ENCODE assay signal across 8 cellular contexts in the genomic region with DNA sequence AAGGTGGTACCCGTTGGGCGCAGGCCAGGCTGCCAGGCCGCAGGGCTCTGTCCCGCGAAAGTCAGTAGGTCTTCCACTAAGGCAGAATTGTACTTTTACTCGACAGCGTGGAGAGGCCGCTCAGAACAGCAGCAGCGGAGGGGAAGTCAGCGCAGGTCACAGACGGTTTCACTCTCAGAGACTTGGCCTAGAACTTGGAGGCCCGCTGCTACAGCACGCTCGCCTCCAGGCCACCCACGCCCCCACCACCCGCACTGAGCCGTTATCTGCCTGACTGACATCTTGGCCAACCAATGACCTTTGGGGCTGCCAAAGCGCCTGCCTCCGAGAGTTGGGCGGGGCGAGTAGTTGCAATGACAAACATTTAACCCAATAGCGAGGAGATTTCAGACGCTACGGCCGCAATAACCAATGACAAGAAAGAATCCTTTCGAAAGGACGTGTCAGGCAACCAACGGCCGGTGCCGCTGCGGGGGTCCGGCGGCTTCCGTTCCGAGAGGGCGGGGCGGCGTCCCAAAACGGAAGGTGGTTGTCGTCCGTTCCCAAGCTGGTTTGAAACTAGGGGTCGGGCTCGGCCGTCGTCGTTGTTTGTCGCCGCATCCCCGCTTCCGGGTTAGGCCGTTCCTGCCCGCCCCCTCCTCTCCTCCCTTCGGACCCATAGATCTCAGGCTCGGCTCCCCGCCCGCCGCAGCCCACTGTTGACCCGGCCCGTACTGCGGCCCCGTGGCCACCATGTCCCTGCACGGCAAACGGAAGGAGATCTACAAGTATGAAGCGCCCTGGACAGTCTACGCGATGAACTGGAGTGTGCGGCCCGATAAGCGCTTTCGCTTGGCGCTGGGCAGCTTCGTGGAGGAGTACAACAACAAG. TPM values are rescaled to one million over a fixed set of nuclear protein-coding genes. Genes with fewer than 3 reads are reported as not detected.
DNase-seq lines count a peak whose midpoint lies in the region; ATAC-seq and TF ChIP-seq lines count a peak whose summit lies in the region.

Gene DCAF7 (plus strand): TSS at position 532 of the 870 bp plus-strand sequence. CDS start 201 bp downstream, at position 733.

- no peak for TF ChIP-seq CTCF in BE2C (IDR thresholded peaks at IDR 0.05; ENCODE audit: low read depth, low read length)
- no peak for TF ChIP-seq CTCF in colonic mucosa (IDR thresholded peaks at IDR 0.05)

- H3K4me1 ChIP-seq in BE2C (peaks cover 17% of the 10 kb centered on the region), colonic mucosa (peaks cover 6% of the 10 kb centered on the region)

- H3K27ac ChIP-seq in colonic mucosa (peak within 1 kb of the TSS; percentile 97), layer of hippocampus (ENCODE audit: low read depth, low read length) (peak within 1 kb of the TSS; percentile 86)

- H3K4me3 ChIP-seq in BE2C (ENCODE audit: low read depth, low read length) (peak within 1 kb of the TSS; percentile 78), colonic mucosa (peak within 1 kb of the TSS; percentile 99)

- peaks cover 14% of the 10 kb centered on the region for H3K36me3 ChIP-seq in BE2C
- no peaks in the 10 kb centered on the region for H3K36me3 ChIP-seq in colonic mucosa

- peak within 1 kb of the TSS; percentile 92 to 97 for H3K9ac ChIP-seq in colonic mucosa (ENCODE audit: low read depth in 2 of 2, low read length in 2 of 2)

- ATAC-seq in HG03460 (IDR thresholded peaks at IDR 0.05; ENCODE audit: unreplicated experiment), result peak; percentile 96

- DNase-seq in BE2C (peak; percentile 100), GM19240 (ENCODE audit: insufficient read length, low spot score) (peak; percentile 99), NCI-H526 (lab: John Stamatoyannopoulos, UW) (peak; percentile 99), colonic mucosa (peak; percentile 100)
- DNase-seq in activated CD4-positive, alpha-beta T cell treated with anti-CD3 and anti-CD28 coated beads for 48 hours, result peak; percentile 100
- DNase-seq in stimulated activated CD4-positive, alpha-beta T cell treated with anti-CD3 and anti-CD28 coated beads, Interleukin-1b, Interleukin-23, amount 100 ng/mL, for 4 hours (ENCODE audit: low read depth in 2 of 2), result peak; percentile 98 to 99

- intact Hi-C loops in colonic mucosa (cut with DNase I), result no loop called here

- no peaks in the 10 kb centered on the region for H3K27me3 ChIP-seq in BE2C
- no peaks in the 10 kb centered on the region for H3K27me3 ChIP-seq in colonic mucosa
- no peaks in the 10 kb centered on the region for H3K27me3 ChIP-seq in layer of hippocampus (ENCODE audit: control insufficient read depth, insufficient read depth, low read length)

- H3K9me3 ChIP-seq in BE2C (no peaks in the 10 kb centered on the region), colonic mucosa (no peaks in the 10 kb centered on the region)

RNA-seq across cellular contexts. Expression of gene DCAF7, which starts in this region (rescaled TPM):
- 175 TPM for polyA plus RNA-seq in BE2C (2012; ENCODE audit: insufficient read depth, insufficient read length, low read depth)
- total RNA-seq in colonic mucosa, result 100 to 1,000 TPM in 1 of 2 donors, 10 to 100 TPM in 1; 94.3 to 105 TPM

Comparison
In these comparisons a context has a peak if more than half of its experiments do, and no peak if none do; other contexts are left out.
1. Peak in every context shown above with its lines: DNase-seq, ATAC-seq, H3K4me3 ChIP-seq and H3K27ac ChIP-seq.